Comparison of ENCODE assay signal across 1 cellular context in the genomic region with DNA sequence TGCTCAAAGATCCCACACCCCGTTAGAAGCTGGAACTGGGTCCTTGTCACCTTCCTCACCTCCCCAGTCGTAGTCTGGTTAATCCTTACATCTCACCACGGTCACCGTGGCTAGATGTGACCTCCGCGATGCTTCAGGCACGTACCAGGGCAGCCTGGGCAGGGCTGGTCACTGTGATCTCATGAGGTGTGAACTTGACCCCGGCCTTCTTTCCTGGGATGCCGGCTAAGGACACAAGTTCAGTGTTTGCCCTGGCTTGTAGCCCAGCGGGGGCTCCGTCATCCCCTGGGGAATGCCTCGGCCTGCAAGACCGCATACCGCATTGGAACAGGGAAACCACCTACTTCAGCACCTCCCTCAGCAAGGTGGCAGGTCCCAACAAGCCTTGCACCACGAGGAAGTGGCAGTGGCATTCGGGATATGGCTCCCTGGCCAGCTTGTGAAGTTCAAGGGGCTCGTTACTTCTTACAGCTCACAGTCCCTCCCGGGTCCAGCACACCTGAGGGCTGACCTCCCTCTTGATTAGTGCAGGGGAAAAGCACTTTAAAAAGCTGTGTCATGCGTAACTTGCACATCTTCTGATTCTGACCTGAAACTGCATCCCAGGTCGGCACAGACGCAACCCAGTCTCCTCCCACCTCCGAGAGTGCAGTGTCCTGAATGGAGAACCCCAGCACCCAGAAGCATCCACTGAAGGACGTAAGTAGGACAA.
A peak's percentile ranks its signal among the peaks of the same experiment; 100 is the strongest.
TF ChIP-seq lines count a peak whose summit lies in the region.

No MANE protein-coding gene starts in this region.

TF ChIP-seq in GM12878, 131 proteins besides CTCF, POLR2A, EP300 and RAD21 (continued from another document):
- TF ChIP-seq, protein P1, sequence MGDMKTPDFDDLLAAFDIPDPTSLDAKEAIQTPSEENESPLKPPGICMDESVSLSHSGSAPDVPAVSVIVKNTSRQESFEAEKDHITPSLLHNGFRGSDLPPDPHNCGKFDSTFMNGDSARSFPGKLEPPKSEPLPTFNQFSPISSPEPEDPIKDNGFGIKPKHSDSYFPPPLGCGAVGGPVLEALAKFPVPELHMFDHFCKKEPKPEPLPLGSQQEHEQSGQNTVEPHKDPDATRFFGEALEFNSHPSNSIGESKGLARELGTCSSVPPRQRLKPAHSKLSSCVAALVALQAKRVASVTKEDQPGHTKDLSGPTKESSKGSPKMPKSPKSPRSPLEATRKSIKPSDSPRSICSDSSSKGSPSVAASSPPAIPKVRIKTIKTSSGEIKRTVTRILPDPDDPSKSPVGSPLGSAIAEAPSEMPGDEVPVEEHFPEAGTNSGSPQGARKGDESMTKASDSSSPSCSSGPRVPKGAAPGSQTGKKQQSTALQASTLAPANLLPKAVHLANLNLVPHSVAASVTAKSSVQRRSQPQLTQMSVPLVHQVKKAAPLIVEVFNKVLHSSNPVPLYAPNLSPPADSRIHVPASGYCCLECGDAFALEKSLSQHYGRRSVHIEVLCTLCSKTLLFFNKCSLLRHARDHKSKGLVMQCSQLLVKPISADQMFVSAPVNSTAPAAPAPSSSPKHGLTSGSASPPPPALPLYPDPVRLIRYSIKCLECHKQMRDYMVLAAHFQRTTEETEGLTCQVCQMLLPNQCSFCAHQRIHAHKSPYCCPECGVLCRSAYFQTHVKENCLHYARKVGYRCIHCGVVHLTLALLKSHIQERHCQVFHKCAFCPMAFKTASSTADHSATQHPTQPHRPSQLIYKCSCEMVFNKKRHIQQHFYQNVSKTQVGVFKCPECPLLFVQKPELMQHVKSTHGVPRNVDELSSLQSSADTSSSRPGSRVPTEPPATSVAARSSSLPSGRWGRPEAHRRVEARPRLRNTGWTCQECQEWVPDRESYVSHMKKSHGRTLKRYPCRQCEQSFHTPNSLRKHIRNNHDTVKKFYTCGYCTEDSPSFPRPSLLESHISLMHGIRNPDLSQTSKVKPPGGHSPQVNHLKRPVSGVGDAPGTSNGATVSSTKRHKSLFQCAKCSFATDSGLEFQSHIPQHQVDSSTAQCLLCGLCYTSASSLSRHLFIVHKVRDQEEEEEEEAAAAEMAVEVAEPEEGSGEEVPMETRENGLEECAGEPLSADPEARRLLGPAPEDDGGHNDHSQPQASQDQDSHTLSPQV (IDR thresholded peaks at IDR 0.05), result 0 out of 2 replicates have a peak, but pooled peaks have one; percentile 30
- TF ChIP-seq BCL11A (IDR thresholded peaks at IDR 0.05; ENCODE audit: low read depth, low read length), result peak; percentile 64
- peak; percentile 83 for TF ChIP-seq MLLT1 (IDR thresholded peaks at IDR 0.05)
- TF ChIP-seq LARP7 (IDR thresholded peaks at IDR 0.05), result peak; percentile 68
- TF ChIP-seq CHD2 (IDR thresholded peaks at IDR 0.05; ENCODE audit: borderline replicate concordance, low read depth, low read length), result 0 out of 2 replicates have a peak, but pooled peaks have one; percentile 12
- TF ChIP-seq IRF5 (IDR thresholded peaks at IDR 0.05; ENCODE audit: borderline replicate concordance), result no peak
- TF ChIP-seq, protein P2, sequence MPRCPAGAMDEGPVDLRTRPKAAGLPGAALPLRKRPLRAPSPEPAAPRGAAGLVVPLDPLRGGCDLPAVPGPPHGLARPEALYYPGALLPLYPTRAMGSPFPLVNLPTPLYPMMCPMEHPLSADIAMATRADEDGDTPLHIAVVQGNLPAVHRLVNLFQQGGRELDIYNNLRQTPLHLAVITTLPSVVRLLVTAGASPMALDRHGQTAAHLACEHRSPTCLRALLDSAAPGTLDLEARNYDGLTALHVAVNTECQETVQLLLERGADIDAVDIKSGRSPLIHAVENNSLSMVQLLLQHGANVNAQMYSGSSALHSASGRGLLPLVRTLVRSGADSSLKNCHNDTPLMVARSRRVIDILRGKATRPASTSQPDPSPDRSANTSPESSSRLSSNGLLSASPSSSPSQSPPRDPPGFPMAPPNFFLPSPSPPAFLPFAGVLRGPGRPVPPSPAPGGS (IDR thresholded peaks at IDR 0.05; ENCODE audit: borderline replicate concordance, insufficient read depth, low read depth, low read length, poor library complexity, severe bottlenecking), result peak; percentile 88
- TF ChIP-seq SP1 (IDR thresholded peaks at IDR 0.05; ENCODE audit: low read depth, low read length), result peak; percentile 29
- no peak for TF ChIP-seq FOS (IDR thresholded peaks at IDR 0.05; ENCODE audit: borderline replicate concordance, extremely low read depth, insufficient read length)
- TF ChIP-seq CBX3 (IDR thresholded peaks at IDR 0.05; ENCODE audit: borderline replicate concordance, low read depth), result no peak
- 0 out of 3 replicates have a peak, but pooled peaks have one; percentile 44 for TF ChIP-seq POU2F2 (IDR thresholded peaks at IDR 0.05; ENCODE audit: borderline replicate concordance, low read depth, low read length)
- peak; percentile 19 for TF ChIP-seq SMAD1 (IDR thresholded peaks at IDR 0.05; ENCODE audit: low read depth, partially characterized antibody)
- no peak for TF ChIP-seq E2F8 (IDR thresholded peaks at IDR 0.05; ENCODE audit: low read depth, partially characterized antibody)
- TF ChIP-seq DPF2 (IDR thresholded peaks at IDR 0.05), result peak; percentile 87
- peak; percentile 87 for TF ChIP-seq EED (IDR thresholded peaks at IDR 0.05; ENCODE audit: low read depth)
- peak; percentile 68 for TF ChIP-seq CREM (IDR thresholded peaks at IDR 0.05; ENCODE audit: low read depth)
- 0 out of 2 replicates have a peak, but pooled peaks have one; percentile 13 for TF ChIP-seq SMARCA5 (IDR thresholded peaks at IDR 0.05)
- TF ChIP-seq TCF12 (IDR thresholded peaks at IDR 0.05; ENCODE audit: low read depth, low read length), result peak; percentile 68
- TF ChIP-seq RB1 (IDR thresholded peaks at IDR 0.05; ENCODE audit: borderline replicate concordance), result peak; percentile 24; the same call in 1 of the 2 replicates
- 0 out of 3 replicates have a peak, but pooled peaks of 1 of the 2 experiments have one; percentile 25 for TF ChIP-seq EGR1 (IDR thresholded peaks at IDR 0.05; ENCODE audit: borderline replicate concordance in 1 of 2, low read depth in 2 of 2, low read length in 2 of 2)
- peak; percentile 79 for TF ChIP-seq RELB (IDR thresholded peaks at IDR 0.05; ENCODE audit: low read depth)
